ENCODE assay signal across 8 cellular contexts in genomic region chr12:57940915-57941164, GRCh38.
DNase-seq lines count a peak whose midpoint lies in the region; ATAC-seq and TF ChIP-seq lines count a peak whose summit lies in the region.

No MANE protein-coding gene starts in this region.

- peaks cover 27% of the 10 kb centered on the region for H3K27me3 Mint-ChIP-seq in nephron progenitor cell (ENCODE audit: low read depth, poor library complexity)

- no peak overlapping the region for H3K27ac Mint-ChIP-seq in nephron progenitor cell

- H3K4me3 ChIP-seq in BLaER1 (peak overlapping the region; percentile 75), coronary artery (peak overlapping the region; percentile 82)

- H3K27me3 ChIP-seq in BLaER1: no peaks in the 10 kb centered on the region

- H3K36me3 ChIP-seq in BLaER1: peaks cover 4% of the 10 kb centered on the region; the same call in 1 of the 2 replicates

- peaks cover 12% of the 10 kb centered on the region for H3K9me3 Mint-ChIP-seq in nephron progenitor cell

- no peak for ATAC-seq in HG03039 (IDR thresholded peaks at IDR 0.05; ENCODE audit: unreplicated experiment)
- ATAC-seq in HG02973 (IDR thresholded peaks at IDR 0.05; ENCODE audit: unreplicated experiment): no peak

- peak overlapping the region; percentile 79 for H3K4me2 ChIP-seq in BLaER1

- H3K27ac ChIP-seq in BLaER1 (peak overlapping the region; percentile 76), coronary artery (peak overlapping the region; percentile 83 to 90)

- no peaks in the 10 kb centered on the region for H3K36me3 Mint-ChIP-seq in nephron progenitor cell (ENCODE audit: low read depth)

- DNase-seq in LoVo (ENCODE audit: low spot score) (peak; percentile 5), coronary artery (ENCODE audit: low spot score) (no peak), nephron progenitor cell (no peak), NCI-H1694 (lab: John Stamatoyannopoulos, UW) (no peak)
- no peak for DNase-seq in effector CD8-positive, alpha-beta T cell (lab: John Stamatoyannopoulos, UW)

- peak overlapping the region; percentile 89 for H3K4me3 Mint-ChIP-seq in nephron progenitor cell

- no peaks in the 10 kb centered on the region for H3K9me3 ChIP-seq in BLaER1

- peaks cover 40% of the 10 kb centered on the region for H3K4me1 ChIP-seq in BLaER1

- no peaks in the 10 kb centered on the region for H4K20me1 ChIP-seq in BLaER1

- no peak for TF ChIP-seq CTCF in coronary artery (IDR thresholded peaks at IDR 0.05)
- no peak for TF ChIP-seq CTCF in nephron progenitor cell (IDR thresholded peaks at IDR 0.05)

- peaks cover 33% of the 10 kb centered on the region for H3K4me1 Mint-ChIP-seq in nephron progenitor cell

- H3K9ac ChIP-seq in BLaER1: peak overlapping the region; percentile 72
